ENCODE assay signal across 25 cellular contexts in the genomic region with DNA sequence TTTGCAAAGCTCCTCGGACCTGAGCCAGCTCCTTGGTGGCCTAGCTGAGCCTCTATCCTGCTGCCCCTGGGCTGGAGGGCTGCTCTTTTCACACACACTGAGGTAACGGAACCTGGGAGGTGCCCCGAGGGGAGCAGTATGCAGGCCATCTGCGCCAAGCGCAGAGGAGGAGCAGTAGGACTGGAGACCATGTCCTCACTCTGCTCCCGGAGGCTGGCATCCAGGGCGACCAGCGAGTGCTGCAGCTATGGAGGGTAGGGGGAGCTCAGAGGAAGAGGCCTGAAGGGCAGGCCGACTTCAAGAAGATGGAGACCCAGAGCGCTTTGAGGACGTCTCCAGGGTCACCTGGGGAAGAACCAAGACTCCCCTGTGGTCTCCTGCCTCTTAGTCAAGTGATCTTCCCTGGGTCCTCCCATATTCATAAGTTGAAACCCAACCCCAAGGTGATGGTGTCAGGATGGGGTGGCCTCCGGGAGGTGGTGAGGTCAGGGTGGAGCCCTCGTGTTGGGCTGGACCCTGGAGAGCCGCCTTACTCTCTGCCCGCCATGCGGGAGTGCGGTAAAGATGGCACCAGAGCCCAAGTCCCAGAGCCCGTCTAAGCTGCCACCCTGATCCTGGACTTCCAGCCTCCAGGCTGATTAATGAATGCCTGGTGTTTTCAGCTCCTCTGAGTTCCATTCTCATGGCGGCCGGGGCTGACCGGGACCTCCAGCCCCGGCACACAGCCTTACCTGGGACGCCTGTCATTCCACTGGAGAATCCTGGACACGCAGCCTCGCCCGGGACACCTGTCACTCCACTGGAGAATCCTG.
DNase-seq lines count a peak whose midpoint lies in the region; ATAC-seq and TF ChIP-seq lines count a peak whose summit lies in the region.
"Had no signal": no experiment of that assay in that cellular context is flagged by ENCODE, and none has a peak within 500 bp of the region (broad histone marks: within the 10 kb centered on the region; RNA-seq: fewer than 3 reads in every experiment).

No MANE protein-coding gene starts in this region.

- no peak overlapping the region for H3K27ac Mint-ChIP-seq in stimulated activated effector memory CD8-positive, alpha-beta T cell treated with anti-CD3 and anti-CD28 coated beads, Interleukin-12 subunit alpha, Interleukin-12 subunit beta, amount 100 ng/mL, for 72 hours
- H3K27ac Mint-ChIP-seq in nephron progenitor cell: no peak overlapping the region
- H3K27ac Mint-ChIP-seq: CD14-positive monocyte, IgD-negative memory B cell had no signal

- H3K4me3 ChIP-seq in right atrium auricular region: no peak overlapping the region
- H3K4me3 ChIP-seq in left ventricle myocardium inferior: no peak overlapping the region

- peaks cover 14% of the 10 kb centered on the region for H3K4me1 Mint-ChIP-seq in stimulated activated effector memory CD8-positive, alpha-beta T cell treated with anti-CD3 and anti-CD28 coated beads, Interleukin-12 subunit alpha, Interleukin-12 subunit beta, amount 100 ng/mL, for 72 hours
- H3K4me1 Mint-ChIP-seq in nephron progenitor cell: no peaks in the 10 kb centered on the region

- intact Hi-C loops in left ventricle myocardium inferior (cut with micrococcal nuclease): no loop called here
- intact Hi-C loops in left colon (cut with DNase I, micrococcal nuclease): no loop called here

- H3K27me3 ChIP-seq in right atrium auricular region (no peaks in the 10 kb centered on the region), left ventricle myocardium inferior (ENCODE audit: low read depth) (peaks cover 26% of the 10 kb centered on the region)
- H3K27me3 ChIP-seq: BE2C had no signal

- H3K36me3 ChIP-seq in right atrium auricular region (no peaks in the 10 kb centered on the region), left ventricle myocardium inferior (no peaks in the 10 kb centered on the region)
- H3K36me3 ChIP-seq: BE2C had no signal

- no peaks in the 10 kb centered on the region for H3K4me1 ChIP-seq in right atrium auricular region
- no peaks in the 10 kb centered on the region for H3K4me1 ChIP-seq in left ventricle myocardium inferior
- H3K4me1 ChIP-seq: BE2C had no signal

- no peaks in the 10 kb centered on the region for H3K36me3 Mint-ChIP-seq in stimulated activated effector memory CD8-positive, alpha-beta T cell treated with anti-CD3 and anti-CD28 coated beads, Interleukin-12 subunit alpha, Interleukin-12 subunit beta, amount 100 ng/mL, for 72 hours
- H3K36me3 Mint-ChIP-seq in nephron progenitor cell (ENCODE audit: low read depth): no peaks in the 10 kb centered on the region
- H3K36me3 Mint-ChIP-seq: CD14-positive monocyte, IgD-negative memory B cell had no signal

- no peak for TF ChIP-seq CTCF in right atrium auricular region (IDR thresholded peaks at IDR 0.05)
- TF ChIP-seq CTCF in left ventricle myocardium inferior (IDR thresholded peaks at IDR 0.05; ENCODE audit: borderline replicate concordance): no peak
- no peak for TF ChIP-seq CTCF in nephron progenitor cell (IDR thresholded peaks at IDR 0.05)

- peak; percentile 42 for DNase-seq in right atrium auricular region (ENCODE audit: low spot score)
- no peak for DNase-seq in left ventricle myocardium inferior
- peak; percentile 40 for DNase-seq in left lobe of liver (ENCODE audit: low spot score)
- DNase-seq in stimulated activated effector memory CD8-positive, alpha-beta T cell treated with anti-CD3 and anti-CD28 coated beads, Interleukin-12 subunit alpha, Interleukin-12 subunit beta, amount 100 ng/mL, for 72 hours (ENCODE audit: low spot score in 2 of 2): peak in 1 of 2 donors; percentile 42
- no peak for DNase-seq in left colon
- DNase-seq in Kasumi-1 (lab: John Stamatoyannopoulos, UW): no peak
- no peak for DNase-seq in nephron progenitor cell
- DNase-seq: ACHN, BE2C, Calu3, DMS153, DND-41, HCEC 1CT, NCI-H1048, NCI-H1417, NCI-H1694 treated with DMSO at 0.1 percent for 48 hours, NCI-H2081, NCI-H226, NCI-H510A, NCI-H69, SHP77 treated with DMSO at 0.1 percent for 48 hours had no signal

- H3K27ac ChIP-seq in right atrium auricular region (no peak overlapping the region), left ventricle myocardium inferior (replicated peaks) (no peak overlapping the region)
- H3K27ac ChIP-seq: KMS-11, RWPE1 had no signal

- H3K9me3 ChIP-seq in right atrium auricular region (no peaks in the 10 kb centered on the region), left ventricle myocardium inferior (replicated peaks) (no peaks in the 10 kb centered on the region)

- no peak overlapping the region for H3K4me3 Mint-ChIP-seq in stimulated activated effector memory CD8-positive, alpha-beta T cell treated with anti-CD3 and anti-CD28 coated beads, Interleukin-12 subunit alpha, Interleukin-12 subunit beta, amount 100 ng/mL, for 72 hours
- H3K4me3 Mint-ChIP-seq in nephron progenitor cell: no peak overlapping the region
- H3K4me3 Mint-ChIP-seq: CD14-positive monocyte, IgD-negative memory B cell had no signal

- H3K9me3 Mint-ChIP-seq in stimulated activated effector memory CD8-positive, alpha-beta T cell treated with anti-CD3 and anti-CD28 coated beads, Interleukin-12 subunit alpha, Interleukin-12 subunit beta, amount 100 ng/mL, for 72 hours: no peaks in the 10 kb centered on the region
- no peaks in the 10 kb centered on the region for H3K9me3 Mint-ChIP-seq in nephron progenitor cell
- H3K9me3 Mint-ChIP-seq: IgD-negative memory B cell had no signal

- ATAC-seq in left lobe of liver (no peak), left colon (no peak)
- peak; percentile 19 for ATAC-seq in stimulated activated effector memory CD8-positive, alpha-beta T cell treated with anti-CD3 and anti-CD28 coated beads, Interleukin-12 subunit alpha, Interleukin-12 subunit beta, amount 100 ng/mL, for 72 hours

- H3K27me3 Mint-ChIP-seq in nephron progenitor cell (ENCODE audit: low read depth, poor library complexity): peaks cover 10% of the 10 kb centered on the region
- H3K27me3 Mint-ChIP-seq: IgD-negative memory B cell had no signal

Comparison
In these comparisons a context has a peak if more than half of its experiments do, and no peak if none do; other contexts are left out.
1. DNase-seq: peak in right atrium auricular region (single experiment) and left lobe of liver (single experiment); none in left ventricle myocardium inferior (single experiment), left colon (0 of 2), Kasumi-1 (0 of 2) and nephron progenitor cell (single experiment).